In genomic region chr9:120924698-120925534, GRCh38 we compare ENCODE assay signal across 12 cellular contexts. TPM values are rescaled to one million over a fixed set of nuclear protein-coding genes. Genes with fewer than 3 reads are reported as not detected.
DNase-seq lines count a peak whose midpoint lies in the region; ATAC-seq and TF ChIP-seq lines count a peak whose summit lies in the region.
"Had no signal": no experiment of that assay in that cellular context is flagged by ENCODE, and none has a peak within 500 bp of the region (broad histone marks: within the 10 kb centered on the region; RNA-seq: fewer than 3 reads in every experiment).

No MANE protein-coding gene starts in this region.

- H3K36me3 Mint-ChIP-seq in CD8-positive, alpha-beta memory T cell: peaks cover 16 to 75% (median 26%) of the 10 kb centered on the region in 3 donors
- peaks cover 69 to 71% of the 10 kb centered on the region in 2 donors for H3K36me3 Mint-ChIP-seq in activated naive CD4-positive, alpha-beta T cell treated with anti-CD3 and anti-CD28 coated beads, Interleukin-2, amount 50 U/mL, for 72 hours
- no peaks in the 10 kb centered on the region for H3K36me3 Mint-ChIP-seq in natural killer cell

- H3K4me1 ChIP-seq in CD8-positive, alpha-beta memory T cell (ENCODE audit: insufficient read depth, low read length): peaks cover 88% of the 10 kb centered on the region

- POLR2A ChIA-PET in CD8-positive, alpha-beta memory T cell (lab: Charles Lee): interaction anchor here (0.7 to 9.3 kb wide), 8 partner anchors 8 to 132 kb away, joined by 3 to 92 read pairs (median 16); partner anchors contain the start of gene FBXW2

- H3K9me3 ChIP-seq in CD8-positive, alpha-beta memory T cell (ENCODE audit: low read length): no peaks in the 10 kb centered on the region
- H3K9me3 ChIP-seq: SJCRH30 had no signal

- no peaks in the 10 kb centered on the region for H3K27me3 ChIP-seq in CD8-positive, alpha-beta memory T cell (ENCODE audit: insufficient read depth, low read length, poor library complexity, severe bottlenecking)
- H3K27me3 ChIP-seq: SJCRH30 had no signal

- ATAC-seq in activated naive CD4-positive, alpha-beta T cell treated with anti-CD3 and anti-CD28 coated beads, Interleukin-2, amount 50 U/mL, for 72 hours: peak in 1 of 2 donors; percentile 31
- ATAC-seq in natural killer cell (peak; percentile 41 to 54 (median 49)), HG03442 (IDR thresholded peaks at IDR 0.05; ENCODE audit: unreplicated experiment) (no peak)

- CTCF ChIA-PET in CD8-positive, alpha-beta memory T cell (lab: Charles Lee): interaction anchor here (0.8 to 20.8 kb wide), 6 partner anchors 11 to 53 kb away, joined by 3 to 363 read pairs (median 36); partner anchors contain the start of gene PHF19

- DNase-seq in CD8-positive, alpha-beta memory T cell: peak in 1 of 5 donors; percentile 42
- DNase-seq in HK-2 (ENCODE audit: unreplicated experiment): peak; percentile 30
- DNase-seq in activated naive CD4-positive, alpha-beta T cell treated with anti-CD3 and anti-CD28 coated beads, Interleukin-2, amount 50 U/mL, for 72 hours (ENCODE audit: low spot score in 2 of 2): peak in 1 of 2 donors; percentile 80
- peak; percentile 57 for DNase-seq in natural killer cell
- no peak for DNase-seq in NCI-H2171 treated with DMSO at 0.1 percent for 48 hours (lab: John Stamatoyannopoulos, UW)
- no peak for DNase-seq in NCI-H345 (lab: John Stamatoyannopoulos, UW)
- DNase-seq in effector CD4-positive, alpha-beta T cell: no peak
- DNase-seq: DMS79, erythroblast, NCI-H1417 treated with DMSO at 0.1 percent for 48 hours had no signal

- H3K4me1 Mint-ChIP-seq in CD8-positive, alpha-beta memory T cell: peaks cover 84 to 91% (median 90%) of the 10 kb centered on the region in 3 donors
- H3K4me1 Mint-ChIP-seq in natural killer cell: peaks cover 76 to 77% of the 10 kb centered on the region in 2 donors

- H3K9me3 Mint-ChIP-seq in CD8-positive, alpha-beta memory T cell: no peaks in the 10 kb centered on the region
- no peaks in the 10 kb centered on the region for H3K9me3 Mint-ChIP-seq in activated naive CD4-positive, alpha-beta T cell treated with anti-CD3 and anti-CD28 coated beads, Interleukin-2, amount 50 U/mL, for 72 hours
- no peaks in the 10 kb centered on the region for H3K9me3 Mint-ChIP-seq in natural killer cell

- no peaks in the 10 kb centered on the region for H3K27me3 Mint-ChIP-seq in CD8-positive, alpha-beta memory T cell
- no peaks in the 10 kb centered on the region for H3K27me3 Mint-ChIP-seq in natural killer cell (ENCODE audit: low read depth in 2 of 2)

- peak overlapping the region; percentile 76 for H3K4me3 ChIP-seq in CD8-positive, alpha-beta memory T cell (ENCODE audit: low read length)
- H3K4me3 ChIP-seq: SJCRH30 had no signal

- H3K27ac ChIP-seq in CD8-positive, alpha-beta memory T cell (ENCODE audit: low read depth, low read length): peak overlapping the region; percentile 84
- H3K27ac ChIP-seq: SJCRH30 had no signal

- H3K27ac Mint-ChIP-seq in CD8-positive, alpha-beta memory T cell: peak overlapping the region; percentile 95 to 100 (median 99)
- H3K27ac Mint-ChIP-seq in activated naive CD4-positive, alpha-beta T cell treated with anti-CD3 and anti-CD28 coated beads, Interleukin-2, amount 50 U/mL, for 72 hours: peak overlapping the region; percentile 99 to 100
- peak overlapping the region; percentile 98 to 99 for H3K27ac Mint-ChIP-seq in natural killer cell

- TF ChIP-seq CTCF in natural killer cell (IDR thresholded peaks at IDR 0.05): no peak

- peak overlapping the region; percentile 91 to 99 (median 96) for H3K4me3 Mint-ChIP-seq in CD8-positive, alpha-beta memory T cell
- H3K4me3 Mint-ChIP-seq in natural killer cell: peak overlapping the region; percentile 90

- H3K36me3 ChIP-seq in CD8-positive, alpha-beta memory T cell (ENCODE audit: insufficient read depth, low read length): peaks cover 12% of the 10 kb centered on the region
- H3K36me3 ChIP-seq: SJCRH30 had no signal

- intact Hi-C loops in natural killer cell (cut with micrococcal nuclease): loop anchor here (2.0 to 5.0 kb wide), 5 partner anchors 32 to 432 kb away; partner anchors contain the start of genes MEGF9 and PSMD5

RNA-seq across cellular contexts. Expression of gene TRAF1, which starts 1.7 kb away (rescaled TPM):
- total RNA-seq in CD8-positive, alpha-beta memory T cell: 100 to 1,000 TPM; 316 to 322 TPM
- 12.1 TPM for polyA plus RNA-seq in CD8-positive, alpha-beta memory T cell
- 100 to 1,000 TPM in 1 of 2 donors, 10 to 100 TPM in 1; 99.5 to 100 TPM for total RNA-seq in activated naive CD4-positive, alpha-beta T cell treated with anti-CD3 and anti-CD28 coated beads, Interleukin-2, amount 50 U/mL, for 72 hours
- 10 to 100 TPM; 23.4 to 33.9 (median 30.5) TPM for total RNA-seq in natural killer cell

RNA-seq across cellular contexts. Expression of gene PHF19, which starts 47.9 kb away (rescaled TPM):
- total RNA-seq in CD8-positive, alpha-beta memory T cell: 100 to 1,000 TPM; 206 to 214 TPM
- 8.3 TPM for polyA plus RNA-seq in CD8-positive, alpha-beta memory T cell
- 100 to 1,000 TPM; 305 to 312 TPM for total RNA-seq in activated naive CD4-positive, alpha-beta T cell treated with anti-CD3 and anti-CD28 coated beads, Interleukin-2, amount 50 U/mL, for 72 hours
- 10 to 100 TPM; 34.1 to 54.0 (median 47.8) TPM for total RNA-seq in natural killer cell

Comparison
In these comparisons a context has a peak if more than half of its experiments do, and no peak if none do; other contexts are left out.
1. DNase-seq: peak in HK-2 (single experiment) and natural killer cell (single experiment); none in NCI-H2171 treated with DMSO at 0.1 percent for 48 hours (single experiment), NCI-H345 (single experiment) and effector CD4-positive, alpha-beta T cell (single experiment).
2. Peak in every context shown above with its lines, with median percentiles within 50 percentile points of each other: H3K27ac Mint-ChIP-seq.